ENCODE assay signal across 1 cellular context in genomic region chr1:43707191-43708005, GRCh38.
TF ChIP-seq lines count a peak whose summit lies in the region.

Gene ST3GAL3, plus strand, starts transcription at chr1:43707536. Its CDS starts 28,727 bp downstream, at chr1:43736263.

TF ChIP-seq in K562, 482 proteins besides CTCF, POLR2A, EP300 and RAD21 (continued from another document and continues in another):
- TF ChIP-seq CHD7 (IDR thresholded peaks at IDR 0.05; ENCODE audit: low read depth, low read length) = no peak
- TF ChIP-seq SRSF3 (IDR thresholded peaks at IDR 0.05; ENCODE audit: insufficient read depth, low read length) = 0 out of 2 replicates have a peak, but pooled peaks have one; percentile 15
- no peak for TF ChIP-seq CBX8 (IDR thresholded peaks at IDR 0.05; ENCODE audit: borderline replicate concordance, extremely low read depth, low read depth, low read length, poor library complexity, severe bottlenecking)
- TF ChIP-seq ZNF584 (CRISPR knock-in tag; IDR thresholded peaks at IDR 0.05; ENCODE audit: low read depth) = no peak
- no peak for TF ChIP-seq PTTG1 (tag; IDR thresholded peaks at IDR 0.05; ENCODE audit: low read depth)
- peak; percentile 78 for TF ChIP-seq GATAD2A (IDR thresholded peaks at IDR 0.05)
- peak; percentile 79 for TF ChIP-seq ZFX (CRISPR knock-in tag; IDR thresholded peaks at IDR 0.05)
- peak; percentile 94 for TF ChIP-seq HMGN3 (IDR thresholded peaks at IDR 0.05; ENCODE audit: borderline replicate concordance, extremely low read depth, insufficient read length, low read depth, low read length)
- TF ChIP-seq TCF7L2 (IDR thresholded peaks at IDR 0.05; ENCODE audit: low read depth, low read length) = 0 out of 2 replicates have a peak, but pooled peaks have one; percentile 56
- TF ChIP-seq PRDM10 (IDR thresholded peaks at IDR 0.05; ENCODE audit: partially characterized antibody) = no peak
- TF ChIP-seq MAFF (IDR thresholded peaks at IDR 0.05; ENCODE audit: low read length) = no peak
- no peak for TF ChIP-seq ZBTB5 (IDR thresholded peaks at IDR 0.05)
- TF ChIP-seq PHF8 (IDR thresholded peaks at IDR 0.05; ENCODE audit: borderline replicate concordance, low read length) = peak; percentile 97
- no peak for TF ChIP-seq ELF4 (CRISPR knock-in tag; IDR thresholded peaks at IDR 0.05)
- TF ChIP-seq DDX20 (tag; IDR thresholded peaks at IDR 0.05; ENCODE audit: low read depth) = no peak
- 0 out of 4 replicates have a peak, but pooled peaks of 1 of the 2 experiments have one; percentile 36 for TF ChIP-seq CSDE1 (IDR thresholded peaks at IDR 0.05)
- TF ChIP-seq HNRNPUL1 (IDR thresholded peaks at IDR 0.05; ENCODE audit: low read length) = no peak
- TF ChIP-seq PHB2 (IDR thresholded peaks at IDR 0.05; ENCODE audit: low read depth) = no peak
- peak; percentile 12 for TF ChIP-seq HNRNPK (IDR thresholded peaks at IDR 0.05; ENCODE audit: low read depth, low read length, poor library complexity, severe bottlenecking)
- TF ChIP-seq E2F5 (CRISPR knock-in tag; IDR thresholded peaks at IDR 0.05) = no peak; the same call in none of the 2 replicates
- TF ChIP-seq PKNOX1 (IDR thresholded peaks at IDR 0.05) = no peak
- peak; percentile 24 to 96; a peak in 3 of 4 replicates for TF ChIP-seq MAZ (CRISPR knock-in tag; conservative IDR thresholded peaks at IDR 0.05 in 1 of 2, IDR thresholded peaks at IDR 0.05 in 1 of 2)
- TF ChIP-seq HDAC3 (IDR thresholded peaks at IDR 0.05; ENCODE audit: borderline replicate concordance, partially characterized antibody) = no peak
- peak; percentile 47; the same call in 1 of the 2 replicates for TF ChIP-seq NR3C1 (CRISPR knock-in tag; IDR thresholded peaks at IDR 0.05)
- peak; percentile 29; the same call in 1 of the 2 replicates for TF ChIP-seq E2F4 (CRISPR knock-in tag; IDR thresholded peaks at IDR 0.05; ENCODE audit: low read depth)
- TF ChIP-seq ZNF699 (CRISPR knock-in tag; IDR thresholded peaks at IDR 0.05; ENCODE audit: insufficient replicate concordance) = no peak
- no peak for TF ChIP-seq GTF3C2 (IDR thresholded peaks at IDR 0.05; ENCODE audit: borderline replicate concordance, extremely low read depth, insufficient read length)
- TF ChIP-seq ZNF408 (CRISPR knock-in tag; IDR thresholded peaks at IDR 0.05; ENCODE audit: low read depth) = no peak
- no peak for TF ChIP-seq ZNF586 (CRISPR knock-in tag; conservative IDR thresholded peaks at IDR 0.05)
